Comparison of ENCODE assay signal across 1 cellular context in the genomic region with DNA sequence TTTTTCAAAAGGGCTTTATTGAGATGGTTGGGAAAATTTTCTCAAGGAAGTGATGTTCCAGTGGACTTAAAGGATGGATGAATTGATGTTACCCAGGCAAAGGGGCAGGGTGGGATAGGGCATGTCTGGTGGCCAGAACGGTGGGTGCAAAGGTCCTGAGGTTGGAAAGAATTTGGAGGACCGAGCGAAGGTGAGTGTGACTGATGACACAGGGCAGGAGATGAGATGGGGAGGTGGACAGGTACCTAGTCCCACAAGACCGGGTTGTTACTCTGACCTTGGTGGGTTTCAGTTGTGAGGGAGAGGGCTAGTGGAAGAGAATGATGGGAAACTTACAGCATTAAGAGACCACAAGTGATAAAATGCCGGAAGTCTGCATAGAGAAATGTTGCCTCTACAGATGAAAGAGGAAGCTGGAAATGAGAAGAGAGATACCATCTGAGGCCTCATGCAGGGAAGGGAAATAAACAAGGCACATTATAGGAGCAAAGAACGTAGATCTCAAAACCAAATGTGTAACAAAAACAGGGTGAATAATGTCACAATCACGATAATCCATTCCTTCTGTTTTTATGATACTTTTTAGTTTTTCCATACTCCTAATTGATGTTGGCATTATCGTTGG.
TF ChIP-seq lines count a peak whose summit lies in the region.

No MANE protein-coding gene starts in this region.

TF ChIP-seq in K562, 482 proteins besides CTCF, POLR2A, EP300 and RAD21 (continued from another document and continues in another):
- TF ChIP-seq PKNOX1 (IDR thresholded peaks at IDR 0.05) (peak; percentile 20; the same call in 1 of the 2 replicates), ZNF274 (IDR thresholded peaks at IDR 0.05; ENCODE audit: borderline replicate concordance, low read depth, low read length) (no peak), SMAD4 (CRISPR knock-in tag; conservative IDR thresholded peaks at IDR 0.05) (0 out of 2 replicates have a peak, but pooled peaks have one; percentile 19), GATA2 (CRISPR knock-in tag; IDR thresholded peaks at IDR 0.05) (peak; percentile 36; the same call in 1 of the 2 replicates), ZBTB40 (IDR thresholded peaks at IDR 0.05) (peak; percentile 55; the same call in 1 of the 2 replicates), ZBTB40 (CRISPR knock-in tag; IDR thresholded peaks at IDR 0.05) (no peak), LEF1 (IDR thresholded peaks at IDR 0.05) (peak; percentile 61; the same call in 1 of the 2 replicates), CBX8 (IDR thresholded peaks at IDR 0.05; ENCODE audit: borderline replicate concordance, extremely low read depth, low read depth, low read length, poor library complexity, severe bottlenecking) (no peak), FOXA3 (CRISPR knock-in tag; conservative IDR thresholded peaks at IDR 0.05 in 1 of 2, IDR thresholded peaks at IDR 0.05 in 1 of 2) (peak in 1 of 2 experiments; percentile 40; a peak in 1 of 4 replicates), ESRRA (IDR thresholded peaks at IDR 0.05; ENCODE audit: borderline replicate concordance, low read depth) (peak; percentile 38; the same call in 1 of the 2 replicates), SOX6 (IDR thresholded peaks at IDR 0.05) (peak; percentile 55; the same call in 1 of the 2 replicates), CBX1 (IDR thresholded peaks at IDR 0.05; ENCODE audit: low read depth) (peak; percentile 84; the same call in 1 of the 2 replicates), TEAD4 (IDR thresholded peaks at IDR 0.05; ENCODE audit: low read length) (peak; percentile 59; the same call in 1 of the 2 replicates), TEAD4 (CRISPR knock-in tag; IDR thresholded peaks at IDR 0.05; ENCODE audit: borderline replicate concordance) (no peak), ZNF175 (CRISPR knock-in tag; IDR thresholded peaks at IDR 0.05; ENCODE audit: low read depth) (0 out of 2 replicates have a peak, but pooled peaks have one; percentile 26)
- TF ChIP-seq, protein P1, sequence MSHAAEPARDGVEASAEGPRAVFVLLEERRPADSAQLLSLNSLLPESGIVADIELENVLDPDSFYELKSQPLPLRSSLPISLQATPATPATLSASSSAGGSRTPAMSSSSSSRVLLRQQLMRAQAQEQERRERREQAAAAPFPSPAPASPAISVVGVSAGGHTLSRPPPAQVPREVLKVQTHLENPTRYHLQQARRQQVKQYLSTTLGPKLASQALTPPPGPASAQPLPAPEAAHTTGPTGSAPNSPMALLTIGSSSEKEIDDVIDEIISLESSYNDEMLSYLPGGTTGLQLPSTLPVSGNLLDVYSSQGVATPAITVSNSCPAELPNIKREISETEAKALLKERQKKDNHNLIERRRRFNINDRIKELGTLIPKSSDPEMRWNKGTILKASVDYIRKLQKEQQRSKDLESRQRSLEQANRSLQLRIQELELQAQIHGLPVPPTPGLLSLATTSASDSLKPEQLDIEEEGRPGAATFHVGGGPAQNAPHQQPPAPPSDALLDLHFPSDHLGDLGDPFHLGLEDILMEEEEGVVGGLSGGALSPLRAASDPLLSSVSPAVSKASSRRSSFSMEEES (CRISPR knock-in tag; IDR thresholded peaks at IDR 0.05), result no peak
- TF ChIP-seq, protein P2, sequence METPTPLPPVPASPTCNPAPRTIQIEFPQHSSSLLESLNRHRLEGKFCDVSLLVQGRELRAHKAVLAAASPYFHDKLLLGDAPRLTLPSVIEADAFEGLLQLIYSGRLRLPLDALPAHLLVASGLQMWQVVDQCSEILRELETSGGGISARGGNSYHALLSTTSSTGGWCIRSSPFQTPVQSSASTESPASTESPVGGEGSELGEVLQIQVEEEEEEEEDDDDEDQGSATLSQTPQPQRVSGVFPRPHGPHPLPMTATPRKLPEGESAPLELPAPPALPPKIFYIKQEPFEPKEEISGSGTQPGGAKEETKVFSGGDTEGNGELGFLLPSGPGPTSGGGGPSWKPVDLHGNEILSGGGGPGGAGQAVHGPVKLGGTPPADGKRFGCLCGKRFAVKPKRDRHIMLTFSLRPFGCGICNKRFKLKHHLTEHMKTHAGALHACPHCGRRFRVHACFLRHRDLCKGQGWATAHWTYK (CRISPR knock-in tag; IDR thresholded peaks at IDR 0.05), result no peak
- TF ChIP-seq, protein P3, sequence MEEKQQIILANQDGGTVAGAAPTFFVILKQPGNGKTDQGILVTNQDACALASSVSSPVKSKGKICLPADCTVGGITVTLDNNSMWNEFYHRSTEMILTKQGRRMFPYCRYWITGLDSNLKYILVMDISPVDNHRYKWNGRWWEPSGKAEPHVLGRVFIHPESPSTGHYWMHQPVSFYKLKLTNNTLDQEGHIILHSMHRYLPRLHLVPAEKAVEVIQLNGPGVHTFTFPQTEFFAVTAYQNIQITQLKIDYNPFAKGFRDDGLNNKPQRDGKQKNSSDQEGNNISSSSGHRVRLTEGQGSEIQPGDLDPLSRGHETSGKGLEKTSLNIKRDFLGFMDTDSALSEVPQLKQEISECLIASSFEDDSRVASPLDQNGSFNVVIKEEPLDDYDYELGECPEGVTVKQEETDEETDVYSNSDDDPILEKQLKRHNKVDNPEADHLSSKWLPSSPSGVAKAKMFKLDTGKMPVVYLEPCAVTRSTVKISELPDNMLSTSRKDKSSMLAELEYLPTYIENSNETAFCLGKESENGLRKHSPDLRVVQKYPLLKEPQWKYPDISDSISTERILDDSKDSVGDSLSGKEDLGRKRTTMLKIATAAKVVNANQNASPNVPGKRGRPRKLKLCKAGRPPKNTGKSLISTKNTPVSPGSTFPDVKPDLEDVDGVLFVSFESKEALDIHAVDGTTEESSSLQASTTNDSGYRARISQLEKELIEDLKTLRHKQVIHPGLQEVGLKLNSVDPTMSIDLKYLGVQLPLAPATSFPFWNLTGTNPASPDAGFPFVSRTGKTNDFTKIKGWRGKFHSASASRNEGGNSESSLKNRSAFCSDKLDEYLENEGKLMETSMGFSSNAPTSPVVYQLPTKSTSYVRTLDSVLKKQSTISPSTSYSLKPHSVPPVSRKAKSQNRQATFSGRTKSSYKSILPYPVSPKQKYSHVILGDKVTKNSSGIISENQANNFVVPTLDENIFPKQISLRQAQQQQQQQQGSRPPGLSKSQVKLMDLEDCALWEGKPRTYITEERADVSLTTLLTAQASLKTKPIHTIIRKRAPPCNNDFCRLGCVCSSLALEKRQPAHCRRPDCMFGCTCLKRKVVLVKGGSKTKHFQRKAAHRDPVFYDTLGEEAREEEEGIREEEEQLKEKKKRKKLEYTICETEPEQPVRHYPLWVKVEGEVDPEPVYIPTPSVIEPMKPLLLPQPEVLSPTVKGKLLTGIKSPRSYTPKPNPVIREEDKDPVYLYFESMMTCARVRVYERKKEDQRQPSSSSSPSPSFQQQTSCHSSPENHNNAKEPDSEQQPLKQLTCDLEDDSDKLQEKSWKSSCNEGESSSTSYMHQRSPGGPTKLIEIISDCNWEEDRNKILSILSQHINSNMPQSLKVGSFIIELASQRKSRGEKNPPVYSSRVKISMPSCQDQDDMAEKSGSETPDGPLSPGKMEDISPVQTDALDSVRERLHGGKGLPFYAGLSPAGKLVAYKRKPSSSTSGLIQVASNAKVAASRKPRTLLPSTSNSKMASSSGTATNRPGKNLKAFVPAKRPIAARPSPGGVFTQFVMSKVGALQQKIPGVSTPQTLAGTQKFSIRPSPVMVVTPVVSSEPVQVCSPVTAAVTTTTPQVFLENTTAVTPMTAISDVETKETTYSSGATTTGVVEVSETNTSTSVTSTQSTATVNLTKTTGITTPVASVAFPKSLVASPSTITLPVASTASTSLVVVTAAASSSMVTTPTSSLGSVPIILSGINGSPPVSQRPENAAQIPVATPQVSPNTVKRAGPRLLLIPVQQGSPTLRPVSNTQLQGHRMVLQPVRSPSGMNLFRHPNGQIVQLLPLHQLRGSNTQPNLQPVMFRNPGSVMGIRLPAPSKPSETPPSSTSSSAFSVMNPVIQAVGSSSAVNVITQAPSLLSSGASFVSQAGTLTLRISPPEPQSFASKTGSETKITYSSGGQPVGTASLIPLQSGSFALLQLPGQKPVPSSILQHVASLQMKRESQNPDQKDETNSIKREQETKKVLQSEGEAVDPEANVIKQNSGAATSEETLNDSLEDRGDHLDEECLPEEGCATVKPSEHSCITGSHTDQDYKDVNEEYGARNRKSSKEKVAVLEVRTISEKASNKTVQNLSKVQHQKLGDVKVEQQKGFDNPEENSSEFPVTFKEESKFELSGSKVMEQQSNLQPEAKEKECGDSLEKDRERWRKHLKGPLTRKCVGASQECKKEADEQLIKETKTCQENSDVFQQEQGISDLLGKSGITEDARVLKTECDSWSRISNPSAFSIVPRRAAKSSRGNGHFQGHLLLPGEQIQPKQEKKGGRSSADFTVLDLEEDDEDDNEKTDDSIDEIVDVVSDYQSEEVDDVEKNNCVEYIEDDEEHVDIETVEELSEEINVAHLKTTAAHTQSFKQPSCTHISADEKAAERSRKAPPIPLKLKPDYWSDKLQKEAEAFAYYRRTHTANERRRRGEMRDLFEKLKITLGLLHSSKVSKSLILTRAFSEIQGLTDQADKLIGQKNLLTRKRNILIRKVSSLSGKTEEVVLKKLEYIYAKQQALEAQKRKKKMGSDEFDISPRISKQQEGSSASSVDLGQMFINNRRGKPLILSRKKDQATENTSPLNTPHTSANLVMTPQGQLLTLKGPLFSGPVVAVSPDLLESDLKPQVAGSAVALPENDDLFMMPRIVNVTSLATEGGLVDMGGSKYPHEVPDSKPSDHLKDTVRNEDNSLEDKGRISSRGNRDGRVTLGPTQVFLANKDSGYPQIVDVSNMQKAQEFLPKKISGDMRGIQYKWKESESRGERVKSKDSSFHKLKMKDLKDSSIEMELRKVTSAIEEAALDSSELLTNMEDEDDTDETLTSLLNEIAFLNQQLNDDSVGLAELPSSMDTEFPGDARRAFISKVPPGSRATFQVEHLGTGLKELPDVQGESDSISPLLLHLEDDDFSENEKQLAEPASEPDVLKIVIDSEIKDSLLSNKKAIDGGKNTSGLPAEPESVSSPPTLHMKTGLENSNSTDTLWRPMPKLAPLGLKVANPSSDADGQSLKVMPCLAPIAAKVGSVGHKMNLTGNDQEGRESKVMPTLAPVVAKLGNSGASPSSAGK (IDR thresholded peaks at IDR 0.05), result peak; percentile 45; the same call in 1 of the 2 replicates
- TF ChIP-seq, protein P4, sequence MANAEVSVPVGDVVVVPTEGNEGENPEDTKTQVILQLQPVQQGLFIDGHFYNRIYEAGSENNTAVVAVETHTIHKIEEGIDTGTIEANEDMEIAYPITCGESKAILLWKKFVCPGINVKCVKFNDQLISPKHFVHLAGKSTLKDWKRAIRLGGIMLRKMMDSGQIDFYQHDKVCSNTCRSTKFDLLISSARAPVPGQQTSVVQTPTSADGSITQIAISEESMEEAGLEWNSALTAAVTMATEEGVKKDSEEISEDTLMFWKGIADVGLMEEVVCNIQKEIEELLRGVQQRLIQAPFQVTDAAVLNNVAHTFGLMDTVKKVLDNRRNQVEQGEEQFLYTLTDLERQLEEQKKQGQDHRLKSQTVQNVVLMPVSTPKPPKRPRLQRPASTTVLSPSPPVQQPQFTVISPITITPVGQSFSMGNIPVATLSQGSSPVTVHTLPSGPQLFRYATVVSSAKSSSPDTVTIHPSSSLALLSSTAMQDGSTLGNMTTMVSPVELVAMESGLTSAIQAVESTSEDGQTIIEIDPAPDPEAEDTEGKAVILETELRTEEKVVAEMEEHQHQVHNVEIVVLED (CRISPR knock-in tag; IDR thresholded peaks at IDR 0.05), result 0 out of 2 replicates have a peak, but pooled peaks have one; percentile 7
